Comparison of ENCODE assay signal across 23 cellular contexts in the genomic region with DNA sequence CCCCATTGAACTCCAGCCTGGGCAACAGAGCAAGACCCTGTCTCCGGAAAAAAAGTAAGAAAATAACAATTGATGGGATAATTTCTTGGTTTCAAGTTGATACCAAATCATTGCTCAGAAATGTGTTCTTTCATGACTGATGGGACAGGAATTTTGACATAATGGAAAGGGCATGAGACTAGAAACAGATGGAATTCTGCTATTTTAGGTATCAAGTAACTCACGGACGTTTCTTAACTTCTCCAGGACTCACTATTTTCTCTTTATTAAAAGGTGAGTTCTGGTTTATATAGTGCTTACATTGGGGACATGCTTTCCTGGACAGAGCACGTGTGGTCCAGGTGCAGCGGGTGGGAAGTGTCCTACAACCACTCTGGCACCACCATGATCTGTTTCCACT. TPM values are rescaled to one million over a fixed set of nuclear protein-coding genes. Genes with fewer than 3 reads are reported as not detected.
DNase-seq lines count a peak whose midpoint lies in the region; ATAC-seq and TF ChIP-seq lines count a peak whose summit lies in the region.
"Had no signal": no experiment of that assay in that cellular context is flagged by ENCODE, and none has a peak within 500 bp of the region (broad histone marks: within the 10 kb centered on the region; RNA-seq: fewer than 3 reads in every experiment).

No MANE protein-coding gene starts in this region.

- CTCF ChIA-PET in mammary epithelial cell (lab: Charles Lee; ENCODE audit: low non-redundant PET) (no interaction called here), MCF 10A (lab: Yijun Ruan, JAX) (no interaction called here)

- H3K4me1 Mint-ChIP-seq in MCF 10A (ENCODE audit: insufficient read depth, unreplicated experiment): no peaks in the 10 kb centered on the region

- peaks cover 22% of the 10 kb centered on the region for H3K4me1 ChIP-seq in mammary epithelial cell (ENCODE audit: insufficient read depth, low read length)
- H3K4me1 ChIP-seq: testis had no signal

- H3K9me3 Mint-ChIP-seq in MCF 10A (ENCODE audit: unreplicated experiment): no peaks in the 10 kb centered on the region
- H3K9me3 Mint-ChIP-seq: activated naive CD8-positive, alpha-beta T cell treated with anti-CD3 and anti-CD28 coated beads, Interleukin-2, amount 10 ng/mL, durations not matched to agents 7 days and 5 days; CD4-positive, alpha-beta T cell; neural crest cell had no signal

- TF ChIP-seq CTCF in mammary epithelial cell (conservative IDR thresholded peaks at IDR 0.05 in 1 of 2, IDR thresholded peaks at IDR 0.05 in 1 of 2; ENCODE audit: extremely low read depth in 1 of 2, insufficient read depth in 1 of 2, low read depth in 1 of 2, low read length in 2 of 2) (no peak), MCF 10A (IDR thresholded peaks at IDR 0.05; ENCODE audit: unreplicated experiment) (no peak)

- no peaks in the 10 kb centered on the region for H3K27me3 ChIP-seq in mammary epithelial cell (ENCODE audit: insufficient read depth, low read length)
- H3K27me3 ChIP-seq: hepatocyte, testis had no signal

- no peaks in the 10 kb centered on the region for H3K27me3 Mint-ChIP-seq in MCF 10A (ENCODE audit: insufficient read depth, unreplicated experiment)

- no peak overlapping the region for H3K4me3 Mint-ChIP-seq in MCF 10A (ENCODE audit: unreplicated experiment)
- H3K4me3 Mint-ChIP-seq: activated naive CD8-positive, alpha-beta T cell treated with anti-CD3 and anti-CD28 coated beads, Interleukin-2, amount 10 ng/mL, durations not matched to agents 7 days and 5 days; CD4-positive, alpha-beta T cell; H9; neural crest cell had no signal

- H3K9me3 ChIP-seq in mammary epithelial cell (replicated peaks; ENCODE audit: insufficient read depth, low read length): no peaks in the 10 kb centered on the region
- H3K9me3 ChIP-seq: testis had no signal

- H3K36me3 ChIP-seq in mammary epithelial cell (ENCODE audit: insufficient read depth, low read length): no peaks in the 10 kb centered on the region

- H3K4me3 ChIP-seq in mammary epithelial cell (replicated peaks in 1 of 3; ENCODE audit: insufficient read depth in 1 of 3, low read depth in 2 of 3, low read length in 3 of 3): no peak overlapping the region
- H3K4me3 ChIP-seq: hepatocyte, testis had no signal

- no peak overlapping the region for H3K27ac Mint-ChIP-seq in MCF 10A (ENCODE audit: low read depth, unreplicated experiment)
- H3K27ac Mint-ChIP-seq: activated naive CD8-positive, alpha-beta T cell treated with anti-CD3 and anti-CD28 coated beads, Interleukin-2, amount 10 ng/mL, durations not matched to agents 7 days and 5 days; CD4-positive, alpha-beta T cell; H9 had no signal

- BruUV-seq in mammary epithelial cell (replicated peaks; lab: Mats Ljungman, UMichigan) (no TSS peak), MCF 10A (replicated peaks; lab: Mats Ljungman, UMichigan) (no TSS peak)

- no peak overlapping the region for H3K4me2 ChIP-seq in mammary epithelial cell (ENCODE audit: insufficient read depth, low read depth, low read length)
- H3K4me2 ChIP-seq: hepatocyte had no signal

- no peaks in the 10 kb centered on the region for H4K20me1 ChIP-seq in mammary epithelial cell (ENCODE audit: insufficient read depth, low read length)

- H2AFZ ChIP-seq in mammary epithelial cell (ENCODE audit: low read depth, low read length): peak overlapping the region; percentile 16
- H2AFZ ChIP-seq: hepatocyte had no signal

- dilution Hi-C loops in mammary epithelial cell (cut with HindIII; ENCODE audit: low sequenced_read_pairs): no loop called here

- 84% methylated on average over 5 of the region's 5 CpGs for WGBS in mammary epithelial cell (ENCODE audit: low coverage, missing lambda C conversion rate)

- in situ Hi-C loops in mammary epithelial cell (cut with MboI; ENCODE audit: low sequenced_read_pairs in 2 of 2) (no loop called here), KBM-7 (cut with MboI; ENCODE audit: low pct_unique_long_range_greater_than_20kb, low sequenced_read_pairs) (no loop called here)

- no peaks in the 10 kb centered on the region for H3K79me2 ChIP-seq in mammary epithelial cell (ENCODE audit: insufficient read depth, low read length)
- H3K79me2 ChIP-seq: hepatocyte had no signal

- ATAC-seq in GM21529 (IDR thresholded peaks at IDR 0.05; ENCODE audit: unreplicated experiment) (no peak), GM18511 (IDR thresholded peaks at IDR 0.05; ENCODE audit: unreplicated experiment) (no peak), HG02870 (IDR thresholded peaks at IDR 0.05; ENCODE audit: unreplicated experiment) (no peak)
- ATAC-seq: Panc1 had no signal

- peak overlapping the region; percentile 7 for H3K27ac ChIP-seq in mammary epithelial cell (ENCODE audit: insufficient read depth, low read depth, low read length)
- H3K27ac ChIP-seq: 22Rv1, hepatocyte, testis had no signal

- DNase-seq in mammary epithelial cell (peak; percentile 58), MCF 10A (ENCODE audit: unreplicated experiment) (no peak), astrocyte of the hippocampus (ENCODE audit: low read depth, low spot score) (peak; percentile 15), hepatic stellate cell (ENCODE audit: low spot score) (peak; percentile 43), KBM-7 (no peak)
- DNase-seq: activated naive CD8-positive, alpha-beta T cell treated with anti-CD3 and anti-CD28 coated beads, Interleukin-2, amount 10 ng/mL, durations not matched to agents 7 days and 5 days; caudate nucleus; CD4-positive, alpha-beta T cell; DND-41; effector CD4-positive, alpha-beta T cell; H9; NCI-H146; NCI-H2171 treated with DMSO at 0.1 percent for 48 hours; testis had no signal

- no peak overlapping the region for H3K9ac ChIP-seq in mammary epithelial cell (ENCODE audit: insufficient read depth, low read length)

- H3K36me3 Mint-ChIP-seq in MCF 10A (ENCODE audit: insufficient read depth, unreplicated experiment): peaks cover under 1% of the 10 kb centered on the region
- H3K36me3 Mint-ChIP-seq: activated naive CD8-positive, alpha-beta T cell treated with anti-CD3 and anti-CD28 coated beads, Interleukin-2, amount 10 ng/mL, durations not matched to agents 7 days and 5 days had no signal

- POLR2A ChIA-PET in MCF 10A (lab: Yijun Ruan, JAX): interaction anchor here (1.0 to 29.8 kb wide), 2 partner anchors 11 to 24 kb away, joined by 6 to 872 read pairs; no protein-coding TSS in a partner anchor

- intact Hi-C loops in mammary epithelial cell (cut with micrococcal nuclease) (no loop called here), MCF 10A (cut with micrococcal nuclease) (no loop called here)

RNA-seq across cellular contexts. Expression of gene DSP, which starts 6.0 kb away (rescaled TPM):
- total RNA-seq in mammary epithelial cell (100 to 1,000 TPM; 397 to 468 TPM), MCF 10A (2022) (163 and 227 TPM in 2 replicates)
- polyA plus RNA-seq in mammary epithelial cell: 93.5 TPM
- polyA minus RNA-seq in mammary epithelial cell: 473 TPM
- total RNA-seq: fibroblast of lung; T-helper 2 cell treated with Interferon-gamma antibody and Interleukin-4, amounts not matched to agents 100 ng/mL and 5 ng/mL, for 36 hours had no signal

RNA-seq across cellular contexts. Expression of gene SNRNP48, which starts 54.5 kb away (rescaled TPM):
- total RNA-seq in mammary epithelial cell (10 to 100 TPM in 1 of 2 donors, 1 to 10 TPM in 1; 8.8 to 11.7 TPM), MCF 10A (2022) (10.2 and 11.2 TPM in 2 replicates)
- polyA plus RNA-seq in mammary epithelial cell: 5.6 TPM
- polyA minus RNA-seq in mammary epithelial cell: 0.47 TPM

Comparison
In these comparisons a context has a peak if more than half of its experiments do, and no peak if none do; other contexts are left out.
1. DNase-seq: peak in mammary epithelial cell (single experiment), astrocyte of the hippocampus (single experiment) and hepatic stellate cell (single experiment); none in MCF 10A (single experiment) and KBM-7 (single experiment).